In genomic region chr10:32104622-32105509, GRCh38 we compare ENCODE assay signal across 1 cellular context.
TF ChIP-seq lines count a peak whose summit lies in the region.

No MANE protein-coding gene starts in this region.

TF ChIP-seq in HepG2, 621 proteins besides CTCF, POLR2A, EP300 and RAD21 (continued from another document and continues in another):
- peak; percentile 51; the same call in 1 of the 2 replicates for TF ChIP-seq ZNF609 (CRISPR knock-in tag; IDR thresholded peaks at IDR 0.05; ENCODE audit: borderline replicate concordance)
- no peak for TF ChIP-seq ARNTL (CRISPR knock-in tag; IDR thresholded peaks at IDR 0.05)
- TF ChIP-seq ZNF24 (IDR thresholded peaks at IDR 0.05), result no peak
- TF ChIP-seq PHF21A (CRISPR knock-in tag; IDR thresholded peaks at IDR 0.05), result peak; percentile 50; the same call in 1 of the 2 replicates
- no peak for TF ChIP-seq ZNF841 (CRISPR knock-in tag; IDR thresholded peaks at IDR 0.05; ENCODE audit: borderline replicate concordance)
- no peak for TF ChIP-seq ZHX2 (IDR thresholded peaks at IDR 0.05; ENCODE audit: low read depth)
- TF ChIP-seq ZHX2 (CRISPR knock-in tag; IDR thresholded peaks at IDR 0.05; ENCODE audit: borderline replicate concordance), result no peak; the same call in 1 of the 2 replicates
- TF ChIP-seq CSRNP2 (CRISPR knock-in tag; conservative IDR thresholded peaks at IDR 0.05; ENCODE audit: low read depth), result no peak
- TF ChIP-seq POGZ (CRISPR knock-in tag; IDR thresholded peaks at IDR 0.05), result 0 out of 2 replicates have a peak, but pooled peaks have one; percentile 55
- TF ChIP-seq ZNF619 (CRISPR knock-in tag; IDR thresholded peaks at IDR 0.05), result no peak
- no peak for TF ChIP-seq ARID3A (IDR thresholded peaks at IDR 0.05; ENCODE audit: low read depth, low read length)
- TF ChIP-seq SMARCC2 (IDR thresholded peaks at IDR 0.05), result no peak
- TF ChIP-seq ZFX (CRISPR knock-in tag; IDR thresholded peaks at IDR 0.05; ENCODE audit: low read depth), result 0 out of 2 replicates have a peak, but pooled peaks have one; percentile 16
- no peak for TF ChIP-seq ZNF512B (CRISPR knock-in tag; IDR thresholded peaks at IDR 0.05; ENCODE audit: borderline replicate concordance)
- TF ChIP-seq HMG20B (CRISPR knock-in tag; conservative IDR thresholded peaks at IDR 0.05), result no peak
- TF ChIP-seq SOX6 (IDR thresholded peaks at IDR 0.05), result no peak
- TF ChIP-seq SOX6 (CRISPR knock-in tag; IDR thresholded peaks at IDR 0.05), result peak; percentile 62; the same call in 1 of the 2 replicates
- no peak; the same call in 1 of the 2 replicates for TF ChIP-seq NR2C2 (CRISPR knock-in tag; IDR thresholded peaks at IDR 0.05; ENCODE audit: borderline replicate concordance)
- no peak for TF ChIP-seq ZSCAN21 (CRISPR knock-in tag; IDR thresholded peaks at IDR 0.05; ENCODE audit: borderline replicate concordance)
- no peak; the same call in none of the 2 replicates for TF ChIP-seq NR2F6 (IDR thresholded peaks at IDR 0.05)
- TF ChIP-seq NR2F6 (CRISPR knock-in tag; IDR thresholded peaks at IDR 0.05), result peak; percentile 30; the same call in 1 of the 2 replicates
- TF ChIP-seq SYNCRIP (IDR thresholded peaks at IDR 0.05; ENCODE audit: insufficient read depth, low read depth, low read length), result no peak
- no peak for TF ChIP-seq ZNF800 (CRISPR knock-in tag; IDR thresholded peaks at IDR 0.05)
- peak; percentile 74 for TF ChIP-seq RARA (CRISPR knock-in tag; IDR thresholded peaks at IDR 0.05)
- no peak for TF ChIP-seq RFX3 (CRISPR knock-in tag; IDR thresholded peaks at IDR 0.05)
- TF ChIP-seq ZMYM4 (CRISPR knock-in tag; IDR thresholded peaks at IDR 0.05), result peak; percentile 36; the same call in 1 of the 2 replicates
- peak; percentile 82; the same call in 1 of the 2 replicates for TF ChIP-seq ETV5 (CRISPR knock-in tag; IDR thresholded peaks at IDR 0.05; ENCODE audit: borderline replicate concordance)
- TF ChIP-seq ZZZ3 (CRISPR knock-in tag; IDR thresholded peaks at IDR 0.05; ENCODE audit: borderline replicate concordance), result no peak
- no peak for TF ChIP-seq MIXL1 (CRISPR knock-in tag; IDR thresholded peaks at IDR 0.05)
- 0 out of 2 replicates have a peak, but pooled peaks have one; percentile 75 for TF ChIP-seq ZNF615 (CRISPR knock-in tag; IDR thresholded peaks at IDR 0.05; ENCODE audit: borderline replicate concordance)
- TF ChIP-seq FOXP1 (IDR thresholded peaks at IDR 0.05), result no peak
- TF ChIP-seq FOXP1 (CRISPR knock-in tag; IDR thresholded peaks at IDR 0.05), result peak; percentile 25; the same call in 1 of the 2 replicates
- no peak for TF ChIP-seq ZSCAN31 (CRISPR knock-in tag; IDR thresholded peaks at IDR 0.05; ENCODE audit: low read depth)
- no peak for TF ChIP-seq GATA4 (IDR thresholded peaks at IDR 0.05; ENCODE audit: borderline replicate concordance, low read depth)
- TF ChIP-seq ZNF580 (CRISPR knock-in tag; IDR thresholded peaks at IDR 0.05; ENCODE audit: borderline replicate concordance, low read depth), result peak; percentile 32; the same call in 1 of the 2 replicates
- peak; percentile 74; the same call in 1 of the 2 replicates for TF ChIP-seq JUND (CRISPR knock-in tag; IDR thresholded peaks at IDR 0.05)
- peak; percentile 42 for TF ChIP-seq NCOA2 (CRISPR knock-in tag; IDR thresholded peaks at IDR 0.05)
- peak; percentile 90 for TF ChIP-seq FOSL2 (CRISPR knock-in tag; IDR thresholded peaks at IDR 0.05)
- no peak for TF ChIP-seq KDM4B (CRISPR knock-in tag; IDR thresholded peaks at IDR 0.05)
- no peak for TF ChIP-seq SRF (IDR thresholded peaks at IDR 0.05; ENCODE audit: low read depth, low read length)
- no peak for TF ChIP-seq NONO (IDR thresholded peaks at IDR 0.05)
- TF ChIP-seq NONO (CRISPR knock-in tag; conservative IDR thresholded peaks at IDR 0.05), result no peak
- TF ChIP-seq CREM (IDR thresholded peaks at IDR 0.05), result peak; percentile 18; the same call in 1 of the 2 replicates
- no peak for TF ChIP-seq CREM (CRISPR knock-in tag; IDR thresholded peaks at IDR 0.05)
- no peak for TF ChIP-seq HES4 (CRISPR knock-in tag; IDR thresholded peaks at IDR 0.05; ENCODE audit: borderline replicate concordance)
- 0 out of 2 replicates have a peak, but pooled peaks have one; percentile 16 for TF ChIP-seq SOX13 (IDR thresholded peaks at IDR 0.05)
- TF ChIP-seq SOX13 (CRISPR knock-in tag; conservative IDR thresholded peaks at IDR 0.05 in 1 of 2, IDR thresholded peaks at IDR 0.05 in 1 of 2), result peak in 1 of 2 experiments; percentile 49; a peak in 2 of 4 replicates
- TF ChIP-seq SCMH1 (CRISPR knock-in tag; IDR thresholded peaks at IDR 0.05; ENCODE audit: borderline replicate concordance), result no peak
- no peak for TF ChIP-seq ZNF788 (CRISPR knock-in tag; IDR thresholded peaks at IDR 0.05; ENCODE audit: borderline replicate concordance)
